2 cellular contexts compared by ENCODE assay signal in genomic region chr2:9256570-9257043, GRCh38.
TF ChIP-seq lines count a peak whose summit lies in the region.

No MANE protein-coding gene starts in this region.

TF ChIP-seq in endothelial cell of umbilical vein, 7 proteins besides CTCF, POLR2A, EP300 and RAD21 (continued from another document):
- no peak for TF ChIP-seq JUN (IDR thresholded peaks at IDR 0.05; ENCODE audit: borderline replicate concordance, insufficient read depth, insufficient read length, low read depth)
- no peak for TF ChIP-seq MAX (IDR thresholded peaks at IDR 0.05; ENCODE audit: insufficient read depth, insufficient read length)
- no peak for TF ChIP-seq FOS (IDR thresholded peaks at IDR 0.05; ENCODE audit: borderline replicate concordance, insufficient read depth, low read length)

TF ChIP-seq in neural cell, 6 proteins besides CTCF, POLR2A, EP300 and RAD21 (continued from another document):
- TF ChIP-seq REST (IDR thresholded peaks at IDR 0.05; ENCODE audit: borderline replicate concordance): no peak
- TF ChIP-seq MXI1 (conservative IDR thresholded peaks at IDR 0.05; ENCODE audit: poor library complexity, severe bottlenecking): no peak
- no peak for TF ChIP-seq TAF1 (IDR thresholded peaks at IDR 0.05; ENCODE audit: low read depth)
- TF ChIP-seq SMC3 (conservative IDR thresholded peaks at IDR 0.05; ENCODE audit: poor library complexity): no peak
- no peak for TF ChIP-seq EZH2 (IDR thresholded peaks at IDR 0.05; ENCODE audit: borderline replicate concordance, insufficient read depth, low read length, poor library complexity, severe bottlenecking)
